33 cellular contexts compared by ENCODE assay signal in the genomic region with DNA sequence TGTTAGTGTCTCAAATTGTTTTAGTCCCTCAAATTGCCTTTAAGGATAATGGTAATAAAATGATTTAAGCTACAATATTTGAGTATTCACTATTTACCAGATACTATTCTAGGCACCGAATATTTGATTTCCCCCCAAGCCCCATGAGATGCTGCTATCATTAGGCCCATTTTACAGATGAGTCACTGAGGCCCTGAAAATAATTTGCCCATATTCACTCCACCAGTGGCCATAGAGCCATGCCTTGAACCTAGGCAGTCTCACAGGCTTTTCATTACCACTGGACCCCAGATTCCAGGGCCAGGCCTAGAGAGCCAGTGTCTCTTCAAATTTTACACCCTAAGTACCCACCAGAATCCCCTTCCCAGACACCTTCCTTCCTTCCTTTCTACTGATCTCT.
"Had no signal": no experiment of that assay in that cellular context is flagged by ENCODE, and none has a peak within 500 bp of the region (broad histone marks: within the 10 kb centered on the region; RNA-seq: fewer than 3 reads in every experiment).

No MANE protein-coding gene starts in this region.

- H3K27me3 ChIP-seq: adrenal gland, body of pancreas, brain microvascular endothelial cell, breast epithelium had no signal

- H3K9me3 ChIP-seq: adrenal gland, body of pancreas had no signal

- H3K27ac ChIP-seq: adrenal gland, body of pancreas, brain microvascular endothelial cell, breast epithelium, VCaP had no signal

- H3K36me3 ChIP-seq: adrenal gland, brain microvascular endothelial cell, breast epithelium had no signal

- H3K4me3 ChIP-seq: adrenal gland, body of pancreas, breast epithelium had no signal

- DNase-seq: activated B cell treated with CpG ODN at 0.5 μM for 24 hours; activated CD4-positive, alpha-beta memory T cell treated with anti-CD3 and anti-CD28 coated beads for 36 hours; activated CD4-positive, alpha-beta T cell treated with anti-CD3 and anti-CD28 coated beads for 4 hours; activated CD4-positive, alpha-beta T cell treated with anti-CD3 and anti-CD28 coated beads, Interleukin-2, amount 10 ng/mL, durations not matched to agents 24 days and 14 days; activated CD4-positive, alpha-beta T cell treated with anti-CD3 and anti-CD28 coated beads, Interleukin-2, amount 50 U/mL, for 1 hour; activated CD4-positive, alpha-beta T cell treated with anti-CD3 and anti-CD28 coated beads, Interleukin-2, amount 50 U/mL, for 4 hours; activated CD4-positive, CD25-positive, alpha-beta regulatory T cell treated with anti-CD3 and anti-CD28 coated beads, Interleukin-2, amount 50 U/mL, for 72 hours; activated CD8-positive, alpha-beta memory T cell treated with anti-CD3 and anti-CD28 coated beads, Interleukin-2, amount 50 U/mL, for 4 hours; activated CD8-positive, alpha-beta T cell treated with anti-CD3 and anti-CD28 coated beads for 36 hours; activated effector memory CD4-positive, alpha-beta T cell treated with anti-CD3 and anti-CD28 coated beads, Interleukin-2, amount 50 U/mL, for 16 hours; activated gamma-delta T cell treated with Interleukin-2 at 50 U/mL for 16 hours; activated naive CD4-positive, alpha-beta T cell; activated naive CD4-positive, alpha-beta T cell treated with anti-CD3 and anti-CD28 coated beads for 36 hours; activated naive CD4-positive, alpha-beta T cell treated with anti-CD3 and anti-CD28 coated beads, Interleukin-2, amount 50 U/mL, for 16 hours; activated naive CD8-positive, alpha-beta T cell treated with anti-CD3 and anti-CD28 coated beads for 36 hours; activated T-cell treated with anti-CD3 and anti-CD28 coated beads for 4 hours; activated T-cell treated with anti-CD3 and anti-CD28 coated beads, Interleukin-2, amount 50 U/mL, for 1 hour; activated T-cell treated with anti-CD3 and anti-CD28 coated beads, Interleukin-2, amount 50 U/mL, for 4 hours; activated T-cell treated with anti-CD3 and anti-CD28 coated beads, Interleukin-2, amount 50 U/mL, for 72 hours; adrenal gland; amniotic stem cell; aorta; body of pancreas; brain microvascular endothelial cell; central memory CD4-positive, alpha-beta T cell; T-helper 2 cell; T-helper 9 cell had no signal

- FAIRE-seq: astrocyte, TTC549 had no signal

- ATAC-seq: activated CD8-positive, alpha-beta T cell treated with anti-CD3 and anti-CD28 coated beads for 36 hours; activated naive CD4-positive, alpha-beta T cell treated with anti-CD3 and anti-CD28 coated beads, Interleukin-2, amount 50 U/mL, for 72 hours; activated T-cell treated with anti-CD3 and anti-CD28 coated beads, Interleukin-2, amount 50 U/mL, for 4 hours; activated T-cell treated with anti-CD3 and anti-CD28 coated beads, Interleukin-2, amount 50 U/mL, for 72 hours; activated T-helper 17 cell treated with anti-CD3 and anti-CD28 coated beads, Interleukin-2, amount 50 U/mL, for 72 hours; body of pancreas had no signal

- H3K4me1 ChIP-seq: adrenal gland, breast epithelium had no signal
